ENCODE assay signal across 8 cellular contexts in genomic region chr4:143184503-143185252, GRCh38. TPM values are rescaled to one million over a fixed set of nuclear protein-coding genes. Genes with fewer than 3 reads are reported as not detected.
DNase-seq lines count a peak whose midpoint lies in the region; ATAC-seq and TF ChIP-seq lines count a peak whose summit lies in the region.

A gene with protein sequence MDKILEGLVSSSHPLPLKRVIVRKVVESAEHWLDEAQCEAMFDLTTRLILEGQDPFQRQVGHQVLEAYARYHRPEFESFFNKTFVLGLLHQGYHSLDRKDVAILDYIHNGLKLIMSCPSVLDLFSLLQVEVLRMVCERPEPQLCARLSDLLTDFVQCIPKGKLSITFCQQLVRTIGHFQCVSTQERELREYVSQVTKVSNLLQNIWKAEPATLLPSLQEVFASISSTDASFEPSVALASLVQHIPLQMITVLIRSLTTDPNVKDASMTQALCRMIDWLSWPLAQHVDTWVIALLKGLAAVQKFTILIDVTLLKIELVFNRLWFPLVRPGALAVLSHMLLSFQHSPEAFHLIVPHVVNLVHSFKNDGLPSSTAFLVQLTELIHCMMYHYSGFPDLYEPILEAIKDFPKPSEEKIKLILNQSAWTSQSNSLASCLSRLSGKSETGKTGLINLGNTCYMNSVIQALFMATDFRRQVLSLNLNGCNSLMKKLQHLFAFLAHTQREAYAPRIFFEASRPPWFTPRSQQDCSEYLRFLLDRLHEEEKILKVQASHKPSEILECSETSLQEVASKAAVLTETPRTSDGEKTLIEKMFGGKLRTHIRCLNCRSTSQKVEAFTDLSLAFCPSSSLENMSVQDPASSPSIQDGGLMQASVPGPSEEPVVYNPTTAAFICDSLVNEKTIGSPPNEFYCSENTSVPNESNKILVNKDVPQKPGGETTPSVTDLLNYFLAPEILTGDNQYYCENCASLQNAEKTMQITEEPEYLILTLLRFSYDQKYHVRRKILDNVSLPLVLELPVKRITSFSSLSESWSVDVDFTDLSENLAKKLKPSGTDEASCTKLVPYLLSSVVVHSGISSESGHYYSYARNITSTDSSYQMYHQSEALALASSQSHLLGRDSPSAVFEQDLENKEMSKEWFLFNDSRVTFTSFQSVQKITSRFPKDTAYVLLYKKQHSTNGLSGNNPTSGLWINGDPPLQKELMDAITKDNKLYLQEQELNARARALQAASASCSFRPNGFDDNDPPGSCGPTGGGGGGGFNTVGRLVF (plus strand): TSS chr4:143184917. CDS start chr4:143185451, 534 bp downstream.

- H3K27ac ChIP-seq in angular gyrus (ENCODE audit: low read depth, low read length): peak within 1 kb of the TSS; percentile 83
- H3K27ac ChIP-seq in right atrium auricular region: peak within 1 kb of the TSS; percentile 93 to 97
- H3K27ac ChIP-seq in uterus: peak within 1 kb of the TSS; percentile 91 to 97

- peaks cover 49% of the 10 kb centered on the region for H3K4me1 Mint-ChIP-seq in T-helper 17 cell

- peaks cover 8% of the 10 kb centered on the region for H3K36me3 ChIP-seq in right atrium auricular region
- no peaks in the 10 kb centered on the region for H3K36me3 ChIP-seq in uterus

- H3K4me1 ChIP-seq in right atrium auricular region: peaks cover 0 to 37% of the 10 kb centered on the region in 2 donors
- no peaks in the 10 kb centered on the region for H3K4me1 ChIP-seq in uterus

- intact Hi-C loops in uterus (cut with DNase I; ENCODE audit: low total_unique reads): no loop called here

- H3K27me3 Mint-ChIP-seq in T-helper 17 cell: no peaks in the 10 kb centered on the region

- peaks cover 10% of the 10 kb centered on the region for H3K36me3 Mint-ChIP-seq in T-helper 17 cell (ENCODE audit: low read depth)

- ATAC-seq in HG02884 (IDR thresholded peaks at IDR 0.05; ENCODE audit: unreplicated experiment) (peak; percentile 64), T-helper 17 cell (peak; percentile 87)

- H3K9me3 ChIP-seq in T-helper 17 cell (ENCODE audit: control insufficient read depth, low read length, poor library complexity, severe bottlenecking): no peaks in the 10 kb centered on the region
- H3K9me3 ChIP-seq in right atrium auricular region: no peaks in the 10 kb centered on the region
- no peaks in the 10 kb centered on the region for H3K9me3 ChIP-seq in uterus

- peak within 1 kb of the TSS; percentile 98 for H3K4me3 Mint-ChIP-seq in T-helper 17 cell

- in situ Hi-C loops in GM13977 (cut with MboI; ENCODE audit: low pct_unique_long_range_greater_than_20kb, low sequenced_read_pairs, unreplicated experiment): no loop called here

- DNase-seq in GM13977 (ENCODE audit: low spot score) (peak; percentile 85), NCI-H1694 (lab: John Stamatoyannopoulos, UW) (peak; percentile 84), T-helper 17 cell (peak; percentile 68 to 81 (median 75)), right atrium auricular region (ENCODE audit: low spot score) (peak; percentile 91), pulmonary artery endothelial cell (ENCODE audit: low read depth, low spot score) (peak; percentile 75), uterus (peak; percentile 89 to 92)

- H3K4me3 ChIP-seq in right atrium auricular region (peak within 1 kb of the TSS; percentile 97), uterus (peak within 1 kb of the TSS; percentile 85 to 91)

- peak within 1 kb of the TSS; percentile 98 for H3K27ac Mint-ChIP-seq in T-helper 17 cell

- peak; percentile 59 to 62 for TF ChIP-seq POLR2A in uterus (IDR thresholded peaks at IDR 0.05)

- TF ChIP-seq CTCF in GM13977 (IDR thresholded peaks at IDR 0.05; ENCODE audit: extremely low read depth, insufficient read depth, missing control alignments) (no peak), right atrium auricular region (IDR thresholded peaks at IDR 0.05) (peak in 1 of 2 donors; percentile 30), uterus (IDR thresholded peaks at IDR 0.05) (peak in 1 of 4 experiments; percentile 13)

- H3K27me3 ChIP-seq in right atrium auricular region (no peaks in the 10 kb centered on the region), uterus (no peaks in the 10 kb centered on the region)

RNA-seq across cellular contexts. Expression of the gene that starts here (rescaled TPM):
- total RNA-seq in T-helper 17 cell (10 to 100 TPM; 27.0 to 37.3 TPM), right atrium auricular region (10 to 100 TPM; 16.2 to 20.1 TPM), pulmonary artery endothelial cell (19.1 and 28.9 TPM in 2 replicates), uterus (10 to 100 TPM in 3 of 4 donors, 1 to 10 TPM in 1; 6.7 to 34.9 (median 18.1) TPM)

Comparison
In these comparisons a context has a peak if more than half of its experiments do, and no peak if none do; other contexts are left out.
1. Peak in every context shown above with its lines: DNase-seq, ATAC-seq, H3K4me3 ChIP-seq and H3K27ac ChIP-seq.